Comparison of ENCODE assay signal across 28 cellular contexts in the genomic region with DNA sequence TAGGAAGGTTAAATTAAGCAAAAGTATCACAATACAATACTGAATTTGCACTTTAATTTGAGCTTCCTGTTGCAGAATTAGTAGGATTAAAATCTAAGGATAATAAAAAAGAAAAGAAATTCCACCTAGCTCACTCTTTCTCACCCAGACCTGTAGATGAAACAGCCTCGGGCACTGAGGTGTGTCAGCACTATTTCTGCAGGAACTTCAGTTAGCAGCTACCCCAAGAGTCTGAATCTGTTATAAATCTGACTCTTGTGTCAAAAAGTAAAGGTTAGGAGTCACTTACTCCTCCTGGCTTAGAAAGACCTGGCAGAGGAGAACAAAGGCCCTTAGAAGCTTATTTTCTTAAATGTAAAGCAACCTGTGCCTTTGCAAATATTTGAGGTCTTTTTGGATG.
"Had no signal": no experiment of that assay in that cellular context is flagged by ENCODE, and none has a peak within 500 bp of the region (broad histone marks: within the 10 kb centered on the region; RNA-seq: fewer than 3 reads in every experiment).

No MANE protein-coding gene starts in this region.

- H3K9ac ChIP-seq: neural progenitor cell, parathyroid adenoma had no signal

- DNase-seq: natural killer cell; occipital lobe; ovary; posterior cingulate gyrus; psoas muscle; right cardiac atrium; right lobe of liver; sigmoid colon; small intestine; stimulated activated CD4-positive, alpha-beta T cell treated with anti-CD3 and anti-CD28 coated beads, Interleukin-15, amount 100 ng/mL, for 24 hours; stimulated activated CD4-positive, alpha-beta T cell treated with anti-CD3 and anti-CD28 coated beads, Interleukin-2, amount 100 ng/mL, for 24 hours; stimulated activated CD4-positive, alpha-beta T cell treated with anti-CD3 and anti-CD28 coated beads, Interleukin-2, amount 100 ng/mL, for 48 hours; stimulated activated CD4-positive, alpha-beta T cell treated with anti-CD3 and anti-CD28 coated beads, Interleukin-4, amount 100 ng/mL, for 24 hours; stimulated activated naive CD4-positive, alpha-beta T cell; stimulated activated naive CD8-positive, alpha-beta T cell treated with anti-CD3 and anti-CD28 coated beads, Interleukin-15, amount 100 ng/mL, for 72 hours; stimulated activated naive CD8-positive, alpha-beta T cell treated with anti-CD3 and anti-CD28 coated beads, Interleukin-15, Interleukin-2, amounts not matched to agents 100 U/mL and 50 U/mL, for 24 hours; substantia nigra; testis; tibial artery; trophoblast cell; upper lobe of left lung had no signal

- H3K79me2 ChIP-seq: parathyroid adenoma had no signal

- H3K36me3 ChIP-seq: neural progenitor cell, ovary, right lobe of liver, sigmoid colon, suprapubic skin, tibial artery, upper lobe of left lung, vagina had no signal

- H3K27me3 ChIP-seq: neural progenitor cell, ovary, right lobe of liver, sigmoid colon, suprapubic skin, testis, tibial artery, upper lobe of left lung, vagina had no signal

- H3K27ac ChIP-seq: neural progenitor cell, ovary, parathyroid adenoma, psoas muscle, right lobe of liver, sigmoid colon, suprapubic skin, testis, tibial artery, upper lobe of left lung, vagina had no signal

- H3K36me3 Mint-ChIP-seq: natural killer cell; neural progenitor cell; stimulated activated effector memory CD8-positive, alpha-beta T cell treated with anti-CD3 and anti-CD28 coated beads, Interleukin-12 subunit alpha, Interleukin-12 subunit beta, amount 100 ng/mL, for 72 hours had no signal

- H3K9me3 ChIP-seq: ovary, psoas muscle, right lobe of liver, suprapubic skin, testis, tibial artery, upper lobe of left lung, vagina had no signal

- H2AFZ ChIP-seq: neural progenitor cell, parathyroid adenoma had no signal

- ATAC-seq: natural killer cell; psoas muscle; right cardiac atrium; right lobe of liver; stimulated activated effector memory CD8-positive, alpha-beta T cell treated with anti-CD3 and anti-CD28 coated beads, Interleukin-12 subunit alpha, Interleukin-12 subunit beta, amount 100 ng/mL, for 72 hours; stimulated activated naive CD8-positive, alpha-beta T cell treated with anti-CD3 and anti-CD28 coated beads, Interleukin-15, amount 100 ng/mL, for 72 hours; stimulated activated naive CD8-positive, alpha-beta T cell treated with anti-CD3 and anti-CD28 coated beads, Interleukin-15, Interleukin-2, amounts not matched to agents 100 U/mL and 50 U/mL, for 24 hours had no signal

- H3K4me3 ChIP-seq: neural progenitor cell, ovary, psoas muscle, right lobe of liver, sigmoid colon, suprapubic skin, testis, tibial artery, upper lobe of left lung, vagina had no signal

- H3K4me2 ChIP-seq: neural progenitor cell had no signal

- H3K9me3 Mint-ChIP-seq: neural progenitor cell had no signal

- H3K27me3 Mint-ChIP-seq: progenitor cell of endocrine pancreas; stimulated activated naive CD8-positive, alpha-beta T cell treated with anti-CD3 and anti-CD28 coated beads, Interleukin-15, amount 100 ng/mL, for 72 hours had no signal

- H3K27ac Mint-ChIP-seq: natural killer cell; nephron; neural progenitor cell; progenitor cell of endocrine pancreas; stimulated activated effector memory CD8-positive, alpha-beta T cell treated with anti-CD3 and anti-CD28 coated beads, Interleukin-12 subunit alpha, Interleukin-12 subunit beta, amount 100 ng/mL, for 72 hours; stimulated activated naive CD8-positive, alpha-beta T cell treated with anti-CD3 and anti-CD28 coated beads, Interleukin-15, amount 100 ng/mL, for 72 hours had no signal

- H3K4me1 Mint-ChIP-seq: natural killer cell; nephron; neural progenitor cell; stimulated activated effector memory CD8-positive, alpha-beta T cell treated with anti-CD3 and anti-CD28 coated beads, Interleukin-12 subunit alpha, Interleukin-12 subunit beta, amount 100 ng/mL, for 72 hours; stimulated activated naive CD8-positive, alpha-beta T cell treated with anti-CD3 and anti-CD28 coated beads, Interleukin-15, amount 100 ng/mL, for 72 hours had no signal

- H3K4me1 ChIP-seq: neural progenitor cell, parathyroid adenoma, psoas muscle, right lobe of liver, sigmoid colon, suprapubic skin, testis, tibial artery, upper lobe of left lung, vagina had no signal

- H3K4me3 Mint-ChIP-seq: natural killer cell; nephron; neural progenitor cell; stimulated activated effector memory CD8-positive, alpha-beta T cell treated with anti-CD3 and anti-CD28 coated beads, Interleukin-12 subunit alpha, Interleukin-12 subunit beta, amount 100 ng/mL, for 72 hours; stimulated activated naive CD8-positive, alpha-beta T cell treated with anti-CD3 and anti-CD28 coated beads, Interleukin-15, amount 100 ng/mL, for 72 hours had no signal
